Comparison of ENCODE assay signal across 27 cellular contexts in genomic region chr1:188479146-188479545, GRCh38.
"Had no signal": no experiment of that assay in that cellular context is flagged by ENCODE, and none has a peak within 500 bp of the region (broad histone marks: within the 10 kb centered on the region; RNA-seq: fewer than 3 reads in every experiment).

No MANE protein-coding gene starts in this region.

- H3K4me2 ChIP-seq: hepatocyte, smooth muscle cell had no signal

- H3K4me1 ChIP-seq: adrenal gland, ascending aorta, esophagus muscularis mucosa, gastroesophageal sphincter, right atrium auricular region, stomach, thyroid gland, upper lobe of left lung, vagina had no signal

- DNase-seq: activated CD4-positive, alpha-beta T cell treated with anti-CD3 and anti-CD28 coated beads for 4 hours; activated CD4-positive, alpha-beta T cell treated with anti-CD3 and anti-CD28 coated beads, Interleukin-2, amount 50 U/mL, for 4 hours; activated naive CD4-positive, alpha-beta T cell; activated T-cell treated with anti-CD3 and anti-CD28 coated beads for 4 hours; activated T-cell treated with anti-CD3 and anti-CD28 coated beads, Interleukin-2, amount 50 U/mL, for 72 hours; adrenal gland; caudate nucleus; endodermal cell; left cardiac atrium; left ventricle myocardium superior; naive B cell; nephron progenitor cell; stimulated activated CD4-positive, alpha-beta T cell treated with anti-CD3 and anti-CD28 coated beads, Interleukin-1b, Interleukin-23, amount 100 ng/mL, for 48 hours; stimulated activated naive B cell treated with anti-CD40 and anti-IgM and Interleukin-4, amounts not matched to agents 10 μg/mL and 1 μg/mL and 100 μg/mL, for 72 hours; stomach; thyroid gland; upper lobe of left lung had no signal

- H3K27me3 ChIP-seq: adrenal gland, ascending aorta, esophagus muscularis mucosa, gastroesophageal sphincter, hepatocyte, neutrophil, right atrium auricular region, stomach, thyroid gland, upper lobe of left lung, vagina had no signal

- H3K9me3 ChIP-seq: adrenal gland, ascending aorta, esophagus muscularis mucosa, gastroesophageal sphincter, neutrophil, right atrium auricular region, thyroid gland, upper lobe of left lung, vagina had no signal

- H2AFZ ChIP-seq: hepatocyte had no signal

- H3K4me3 ChIP-seq: adrenal gland, ascending aorta, esophagus muscularis mucosa, gastroesophageal sphincter, hepatocyte, right atrium auricular region, smooth muscle cell, stomach, thyroid gland, upper lobe of left lung, vagina had no signal

- H3K79me2 ChIP-seq: hepatocyte had no signal

- ATAC-seq: activated naive CD4-positive, alpha-beta T cell treated with anti-CD3 and anti-CD28 coated beads, Interleukin-2, amount 50 U/mL, for 72 hours; activated T-cell treated with anti-CD3 and anti-CD28 coated beads, Interleukin-2, amount 50 U/mL, for 72 hours; gastroesophageal sphincter; left cardiac atrium; left ventricle myocardium superior; stimulated activated naive B cell treated with anti-CD40 and anti-IgM and Interleukin-4, amounts not matched to agents 10 μg/mL and 1 μg/mL and 100 μg/mL, for 72 hours had no signal

- H3K27ac ChIP-seq: adrenal gland, ascending aorta, esophagus muscularis mucosa, gastroesophageal sphincter, hepatocyte, neutrophil, right atrium auricular region, stomach, thyroid gland, upper lobe of left lung, vagina, VCaP had no signal

- H3K36me3 ChIP-seq: adrenal gland, ascending aorta, esophagus muscularis mucosa, gastroesophageal sphincter, neutrophil, right atrium auricular region, stomach, thyroid gland, upper lobe of left lung, vagina had no signal
